ENCODE assay signal across 8 cellular contexts in genomic region chr2:180983468-180984388, GRCh38. TPM values are rescaled to one million over a fixed set of nuclear protein-coding genes. Genes with fewer than 3 reads are reported as not detected.
DNase-seq lines count a peak whose midpoint lies in the region; ATAC-seq and TF ChIP-seq lines count a peak whose summit lies in the region.

No MANE protein-coding gene starts in this region.

- H4K20me1 ChIP-seq in GM23338 (replicated peaks; ENCODE audit: insufficient read depth), result no peaks in the 10 kb centered on the region

- H3K36me3 Mint-ChIP-seq in GM23338 (ENCODE audit: low read depth) (peaks cover 27% of the 10 kb centered on the region), chondrocyte (ENCODE audit: low read depth) (peaks cover 2% of the 10 kb centered on the region)

- H3K4me3 ChIP-seq in GM23338 (peak overlapping the region; percentile 92), Peyer's patch (no peak overlapping the region), mesendoderm (ENCODE audit: low read length) (no peak overlapping the region)

- H3K4me3 Mint-ChIP-seq in GM23338 (peak overlapping the region; percentile 66), chondrocyte (ENCODE audit: unreplicated experiment) (peak overlapping the region; percentile 53)

- H3K9me3 Mint-ChIP-seq in GM23338 (peaks cover 3% of the 10 kb centered on the region; the same call in 1 of the 3 replicates), chondrocyte (ENCODE audit: low read depth) (no peaks in the 10 kb centered on the region)

- H3K79me2 ChIP-seq in GM23338 (replicated peaks; ENCODE audit: insufficient read depth) (peaks cover 69% of the 10 kb centered on the region), mesendoderm (ENCODE audit: control insufficient read depth, insufficient read depth, low read length) (peaks cover 22% of the 10 kb centered on the region)

- H4K8ac ChIP-seq in mesendoderm (ENCODE audit: low read depth, low read length), result no peak overlapping the region

- H2BK120ac ChIP-seq in mesendoderm (ENCODE audit: low read depth, low read length), result no peak overlapping the region

- H3K4ac ChIP-seq in mesendoderm (ENCODE audit: low read depth, low read length), result no peak overlapping the region

- H3K27me3 Mint-ChIP-seq in GM23338 (ENCODE audit: insufficient read depth, low read depth, poor library complexity) (peaks cover 4% of the 10 kb centered on the region), chondrocyte (ENCODE audit: low read depth) (no peaks in the 10 kb centered on the region)

- no peak overlapping the region for H2AFZ ChIP-seq in GM23338

- no peak overlapping the region for H2AK5ac ChIP-seq in mesendoderm (ENCODE audit: low read length)

- TF ChIP-seq CTCF in 22Rv1 (IDR thresholded peaks at IDR 0.05), result peak; percentile 65
- peak; percentile 40 to 51 for TF ChIP-seq CTCF in GM23338 (conservative IDR thresholded peaks at IDR 0.05; ENCODE audit: low read depth in 2 of 2)
- TF ChIP-seq CTCF in Peyer's patch (IDR thresholded peaks at IDR 0.05), result peak in 2 of 6 experiments; percentile 9 to 13
- TF ChIP-seq CTCF in chondrocyte (IDR thresholded peaks at IDR 0.05), result peak; percentile 78

- no peak overlapping the region for H3K56ac ChIP-seq in mesendoderm (ENCODE audit: low read length)

- no peaks in the 10 kb centered on the region for H3K9me2 ChIP-seq in GM23338 (ENCODE audit: insufficient read depth)

- DNase-seq in ELF-1 (ENCODE audit: low read depth, low spot score) (peak; percentile 47), GM23338 (ENCODE audit: low spot score) (peak; percentile 75), KG1 (lab: John Stamatoyannopoulos, UW) (peak; percentile 68), Peyer's patch (peak in 2 of 3 donors; percentile 23 to 62), chondrocyte (ENCODE audit: low spot score) (no peak), mesendoderm (peak; percentile 83), epidermal melanocyte (ENCODE audit: insufficient read length, low spot score) (no peak)

- peak overlapping the region; percentile 45 for H2BK15ac ChIP-seq in mesendoderm (replicated peaks; ENCODE audit: low read depth)

- peak overlapping the region; percentile 92 for H3K4me2 ChIP-seq in GM23338
- no peak overlapping the region for H3K4me2 ChIP-seq in mesendoderm (ENCODE audit: low read length)

- H3K36me3 ChIP-seq in GM23338 (ENCODE audit: insufficient read depth) (no peaks in the 10 kb centered on the region; the same call in 1 of the 2 replicates), Peyer's patch (no peaks in the 10 kb centered on the region), mesendoderm (ENCODE audit: control insufficient read depth, insufficient read depth, low read length) (no peaks in the 10 kb centered on the region)

- peak overlapping the region; percentile 93 for H3K27ac Mint-ChIP-seq in GM23338
- peak overlapping the region; percentile 72 for H3K27ac Mint-ChIP-seq in chondrocyte (ENCODE audit: unreplicated experiment)

- H3K27me3 ChIP-seq in GM23338 (ENCODE audit: insufficient read depth) (no peaks in the 10 kb centered on the region), Peyer's patch (no peaks in the 10 kb centered on the region), mesendoderm (ENCODE audit: insufficient read depth, low read length, poor library complexity) (no peaks in the 10 kb centered on the region)

- H3K9me3 ChIP-seq in Peyer's patch, result no peaks in the 10 kb centered on the region

- no peak overlapping the region for H4K5ac ChIP-seq in mesendoderm (ENCODE audit: low read length)

- peak; percentile 50 for ATAC-seq in GM23338

- no peak overlapping the region for H3K23ac ChIP-seq in mesendoderm (ENCODE audit: low read length)

- H3K4me1 ChIP-seq in GM23338 (ENCODE audit: insufficient read depth), result peaks cover 72% of the 10 kb centered on the region
- H3K4me1 ChIP-seq in Peyer's patch, result peaks cover 0 to 30% (median 2%) of the 10 kb centered on the region in 4 donors
- no peaks in the 10 kb centered on the region for H3K4me1 ChIP-seq in mesendoderm (ENCODE audit: control insufficient read depth, low read depth, low read length)

- peaks cover 64% of the 10 kb centered on the region for H3K4me1 Mint-ChIP-seq in GM23338
- peaks cover 56% of the 10 kb centered on the region for H3K4me1 Mint-ChIP-seq in chondrocyte (ENCODE audit: low read depth)

- no peak overlapping the region for H2BK5ac ChIP-seq in mesendoderm (ENCODE audit: low read length)

- no peaks in the 10 kb centered on the region for H3K79me1 ChIP-seq in mesendoderm (ENCODE audit: low read length)

- H3K9ac ChIP-seq in mesendoderm (ENCODE audit: low read length), result peak overlapping the region; percentile 36

- peak overlapping the region; percentile 83 for H3K27ac ChIP-seq in 22Rv1
- H3K27ac ChIP-seq in GM23338 (ENCODE audit: low read depth), result peak overlapping the region; percentile 84
- H3K27ac ChIP-seq in Peyer's patch, result no peak overlapping the region
- H3K27ac ChIP-seq in mesendoderm (ENCODE audit: low read depth, low read length), result no peak overlapping the region

- TF ChIP-seq POLR2A in Peyer's patch (IDR thresholded peaks at IDR 0.05), result no peak

- H3K18ac ChIP-seq in mesendoderm (ENCODE audit: low read length), result no peak overlapping the region

- H3F3A ChIP-seq in GM23338 (replicated peaks; ENCODE audit: low read depth), result no peaks in the 10 kb centered on the region

TF ChIP-seq in GM23338, 12 proteins besides CTCF, POLR2A, EP300 and RAD21:
- TF ChIP-seq POLR2AphosphoS5 (IDR thresholded peaks at IDR 0.05; ENCODE audit: low read depth), result no peak
- no peak for TF ChIP-seq NANOG (IDR thresholded peaks at IDR 0.05; ENCODE audit: borderline replicate concordance)
- TF ChIP-seq CREB1 (CRISPR knock-in tag; IDR thresholded peaks at IDR 0.05; ENCODE audit: low read depth), result no peak
- no peak for TF ChIP-seq EZH2 (IDR thresholded peaks at IDR 0.05; ENCODE audit: low read depth, unreplicated experiment)
- TF ChIP-seq JUNB (IDR thresholded peaks at IDR 0.05; ENCODE audit: unreplicated experiment), result no peak
- TF ChIP-seq ZNF331 (CRISPR knock-in tag; IDR thresholded peaks at IDR 0.05; ENCODE audit: low read depth), result no peak
- no peak for TF ChIP-seq ETS1 (IDR thresholded peaks at IDR 0.05)
- TF ChIP-seq REST (IDR thresholded peaks at IDR 0.05; ENCODE audit: unreplicated experiment), result no peak
- TF ChIP-seq STAT1 (IDR thresholded peaks at IDR 0.05; ENCODE audit: unreplicated experiment), result no peak

RNA-seq across cellular contexts. Expression of gene UBE2E3, which starts 3.3 kb away (rescaled TPM):
- total RNA-seq in GM23338 (2014; rRNA removed; shearing (Covaris generic)), result 84.9 and 112 TPM in 2 replicates
- 111 and 124 TPM in 2 replicates for polyA plus RNA-seq in GM23338 (2016; fragmentation: Nextera tagmentation; extraction: Ambion mirVana)
- total RNA-seq in Peyer's patch (10 to 100 TPM; 52.3 to 96.6 (median 72.8) TPM), chondrocyte (70.9 to 93.0 TPM (median 74.2 TPM) in 3 replicates)
- polyA plus RNA-seq in mesendoderm (2013, experiment 1 of 2), result 105 TPM
- 108 TPM for polyA plus RNA-seq in mesendoderm (2013, experiment 2 of 2)

Comparison
In these comparisons a context has a peak if more than half of its experiments do, and no peak if none do; other contexts are left out.
1. H3K27ac ChIP-seq: peak in 22Rv1 (single experiment) and GM23338 (single experiment); none in Peyer's patch (0 of 4) and mesendoderm (single experiment).
2. DNase-seq: peak in ELF-1 (single experiment), GM23338 (single experiment), KG1 (single experiment), Peyer's patch (2 of 3) and mesendoderm (single experiment); none in chondrocyte (single experiment) and epidermal melanocyte (single experiment).